8 cellular contexts compared by ENCODE assay signal in genomic region chrX:10158279-10158939, GRCh38. TPM values are rescaled to one million over a fixed set of nuclear protein-coding genes. Genes with fewer than 3 reads are reported as not detected.
DNase-seq lines count a peak whose midpoint lies in the region; ATAC-seq and TF ChIP-seq lines count a peak whose summit lies in the region.

No MANE protein-coding gene starts in this region.

- peak overlapping the region; percentile 65 for H3K4me3 Mint-ChIP-seq in endothelial cell (ENCODE audit: unreplicated experiment)

- peaks cover 13% of the 10 kb centered on the region for H3K36me3 Mint-ChIP-seq in endothelial cell (ENCODE audit: low read depth, unreplicated experiment)

- peak; percentile 28 for DNase-seq in stimulated activated CD4-positive, alpha-beta T cell treated with anti-CD3 and anti-CD28 coated beads, Interleukin-15, amount 100 ng/mL, for 24 hours
- no peak for DNase-seq in stimulated activated CD4-positive, alpha-beta T cell treated with anti-CD3 and anti-CD28 coated beads, Interleukin-4, amount 100 ng/mL, for 24 hours
- peak; percentile 19 for DNase-seq in NCI-H524 treated with DMSO at 0.1 percent for 48 hours (lab: John Stamatoyannopoulos, UW)
- DNase-seq in endothelial cell (ENCODE audit: low spot score), result peak; percentile 28
- DNase-seq in nucleus accumbens (lab: John Stamatoyannopoulos, UW), result peak in 53 of 56 donors; percentile 6 to 81 (median 54)
- DNase-seq in HPDE6-E6E7 (ENCODE audit: extremely low spot score), result no peak

- ATAC-seq in GM19328 (IDR thresholded peaks at IDR 0.05; ENCODE audit: unreplicated experiment) (no peak), GM21723 (IDR thresholded peaks at IDR 0.05; ENCODE audit: unreplicated experiment) (no peak)

- H3K9me3 Mint-ChIP-seq in endothelial cell (ENCODE audit: unreplicated experiment), result no peaks in the 10 kb centered on the region

- H3K4me1 Mint-ChIP-seq in endothelial cell (ENCODE audit: unreplicated experiment), result peaks cover 16% of the 10 kb centered on the region

- no peak for TF ChIP-seq CTCF in endothelial cell (IDR thresholded peaks at IDR 0.05; ENCODE audit: unreplicated experiment)

- H3K27ac Mint-ChIP-seq in endothelial cell (ENCODE audit: unreplicated experiment), result no peak overlapping the region

- peaks cover 4% of the 10 kb centered on the region for H3K27me3 Mint-ChIP-seq in endothelial cell (ENCODE audit: unreplicated experiment)

RNA-seq across cellular contexts. Expression of gene CLCN4, which starts 1.6 kb away (rescaled TPM):
- total RNA-seq in endothelial cell (ENCODE audit: unreplicated experiment), result 23.1 TPM

Comparison
In these comparisons a context has a peak if more than half of its experiments do, and no peak if none do; other contexts are left out.
1. DNase-seq: peak in stimulated activated CD4-positive, alpha-beta T cell treated with anti-CD3 and anti-CD28 coated beads, Interleukin-15, amount 100 ng/mL, for 24 hours (single experiment), NCI-H524 treated with DMSO at 0.1 percent for 48 hours (single experiment), endothelial cell (single experiment) and nucleus accumbens (53 of 56); none in stimulated activated CD4-positive, alpha-beta T cell treated with anti-CD3 and anti-CD28 coated beads, Interleukin-4, amount 100 ng/mL, for 24 hours (single experiment) and HPDE6-E6E7 (single experiment).